2 cellular contexts compared by ENCODE assay signal in the genomic region with DNA sequence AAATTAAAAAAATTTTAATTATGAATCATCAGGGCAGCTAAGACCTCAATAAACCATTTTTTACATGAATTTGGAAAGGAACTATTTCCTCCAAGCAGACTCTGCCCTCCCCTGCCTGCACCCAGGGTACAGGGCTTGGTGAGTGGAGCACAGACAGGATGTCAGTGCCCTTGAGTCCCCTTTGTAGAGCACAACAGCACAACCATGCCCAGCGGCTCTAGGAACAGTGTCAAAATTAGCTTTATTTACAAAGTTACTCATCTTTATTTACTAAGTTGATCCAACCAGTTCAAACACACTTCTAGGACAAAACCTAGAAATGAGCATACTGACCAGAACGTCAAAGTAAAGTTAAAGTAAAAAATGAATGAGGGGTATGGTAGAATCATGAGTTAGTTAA.
TF ChIP-seq lines count a peak whose summit lies in the region.

No MANE protein-coding gene starts in this region.

TF ChIP-seq in A549, 52 proteins besides CTCF, POLR2A, EP300 and RAD21 (continued from another document):
- TF ChIP-seq ZNF302 (CRISPR knock-in tag; IDR thresholded peaks at IDR 0.05), result no peak
- TF ChIP-seq, protein P1, sequence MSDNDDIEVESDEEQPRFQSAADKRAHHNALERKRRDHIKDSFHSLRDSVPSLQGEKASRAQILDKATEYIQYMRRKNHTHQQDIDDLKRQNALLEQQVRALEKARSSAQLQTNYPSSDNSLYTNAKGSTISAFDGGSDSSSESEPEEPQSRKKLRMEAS (IDR thresholded peaks at IDR 0.05), result peak; percentile 67; the same call in 1 of the 2 replicates
TF ChIP-seq in A549: peak in this region for 8.

TF ChIP-seq in WTC11, 78 proteins besides CTCF, POLR2A, EP300 and RAD21 (continued from another document):
- TF ChIP-seq ZNF232 (CRISPR knock-in tag; IDR thresholded peaks at IDR 0.05), result no peak
- TF ChIP-seq, protein P2, sequence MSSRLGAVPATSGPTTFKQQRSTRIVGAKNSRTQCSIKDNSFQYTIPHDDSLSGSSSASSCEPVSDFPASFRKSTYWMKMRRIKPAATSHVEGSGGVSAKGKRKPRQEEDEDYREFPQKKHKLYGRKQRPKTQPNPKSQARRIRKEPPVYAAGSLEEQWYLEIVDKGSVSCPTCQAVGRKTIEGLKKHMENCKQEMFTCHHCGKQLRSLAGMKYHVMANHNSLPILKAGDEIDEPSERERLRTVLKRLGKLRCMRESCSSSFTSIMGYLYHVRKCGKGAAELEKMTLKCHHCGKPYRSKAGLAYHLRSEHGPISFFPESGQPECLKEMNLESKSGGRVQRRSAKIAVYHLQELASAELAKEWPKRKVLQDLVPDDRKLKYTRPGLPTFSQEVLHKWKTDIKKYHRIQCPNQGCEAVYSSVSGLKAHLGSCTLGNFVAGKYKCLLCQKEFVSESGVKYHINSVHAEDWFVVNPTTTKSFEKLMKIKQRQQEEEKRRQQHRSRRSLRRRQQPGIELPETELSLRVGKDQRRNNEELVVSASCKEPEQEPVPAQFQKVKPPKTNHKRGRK (CRISPR knock-in tag; IDR thresholded peaks at IDR 0.05; ENCODE audit: borderline replicate concordance), result no peak
- TF ChIP-seq, protein P3, sequence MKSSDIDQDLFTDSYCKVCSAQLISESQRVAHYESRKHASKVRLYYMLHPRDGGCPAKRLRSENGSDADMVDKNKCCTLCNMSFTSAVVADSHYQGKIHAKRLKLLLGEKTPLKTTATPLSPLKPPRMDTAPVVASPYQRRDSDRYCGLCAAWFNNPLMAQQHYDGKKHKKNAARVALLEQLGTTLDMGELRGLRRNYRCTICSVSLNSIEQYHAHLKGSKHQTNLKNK (CRISPR knock-in tag; IDR thresholded peaks at IDR 0.05), result no peak
- TF ChIP-seq MYBL2 (CRISPR knock-in tag; IDR thresholded peaks at IDR 0.05), result no peak
- no peak for TF ChIP-seq ZNF671 (CRISPR knock-in tag; IDR thresholded peaks at IDR 0.05)
- TF ChIP-seq TEAD1 (CRISPR knock-in tag; IDR thresholded peaks at IDR 0.05), result no peak
- TF ChIP-seq, protein P4, sequence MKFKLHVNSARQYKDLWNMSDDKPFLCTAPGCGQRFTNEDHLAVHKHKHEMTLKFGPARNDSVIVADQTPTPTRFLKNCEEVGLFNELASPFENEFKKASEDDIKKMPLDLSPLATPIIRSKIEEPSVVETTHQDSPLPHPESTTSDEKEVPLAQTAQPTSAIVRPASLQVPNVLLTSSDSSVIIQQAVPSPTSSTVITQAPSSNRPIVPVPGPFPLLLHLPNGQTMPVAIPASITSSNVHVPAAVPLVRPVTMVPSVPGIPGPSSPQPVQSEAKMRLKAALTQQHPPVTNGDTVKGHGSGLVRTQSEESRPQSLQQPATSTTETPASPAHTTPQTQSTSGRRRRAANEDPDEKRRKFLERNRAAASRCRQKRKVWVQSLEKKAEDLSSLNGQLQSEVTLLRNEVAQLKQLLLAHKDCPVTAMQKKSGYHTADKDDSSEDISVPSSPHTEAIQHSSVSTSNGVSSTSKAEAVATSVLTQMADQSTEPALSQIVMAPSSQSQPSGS (CRISPR knock-in tag; IDR thresholded peaks at IDR 0.05; ENCODE audit: borderline replicate concordance, low read depth), result no peak
- no peak for TF ChIP-seq FOXP1 (CRISPR knock-in tag; IDR thresholded peaks at IDR 0.05; ENCODE audit: borderline replicate concordance)
- TF ChIP-seq, protein P5, sequence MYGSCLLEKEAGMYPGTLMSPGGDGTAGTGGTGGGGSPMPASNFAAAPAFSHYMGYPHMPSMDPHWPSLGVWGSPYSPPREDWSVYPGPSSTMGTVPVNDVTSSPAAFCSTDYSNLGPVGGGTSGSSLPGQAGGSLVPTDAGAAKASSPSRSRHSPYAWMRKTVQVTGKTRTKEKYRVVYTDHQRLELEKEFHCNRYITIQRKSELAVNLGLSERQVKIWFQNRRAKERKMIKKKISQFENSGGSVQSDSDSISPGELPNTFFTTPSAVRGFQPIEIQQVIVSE (CRISPR knock-in tag; IDR thresholded peaks at IDR 0.05; ENCODE audit: borderline replicate concordance), result no peak
